In the genomic region with DNA sequence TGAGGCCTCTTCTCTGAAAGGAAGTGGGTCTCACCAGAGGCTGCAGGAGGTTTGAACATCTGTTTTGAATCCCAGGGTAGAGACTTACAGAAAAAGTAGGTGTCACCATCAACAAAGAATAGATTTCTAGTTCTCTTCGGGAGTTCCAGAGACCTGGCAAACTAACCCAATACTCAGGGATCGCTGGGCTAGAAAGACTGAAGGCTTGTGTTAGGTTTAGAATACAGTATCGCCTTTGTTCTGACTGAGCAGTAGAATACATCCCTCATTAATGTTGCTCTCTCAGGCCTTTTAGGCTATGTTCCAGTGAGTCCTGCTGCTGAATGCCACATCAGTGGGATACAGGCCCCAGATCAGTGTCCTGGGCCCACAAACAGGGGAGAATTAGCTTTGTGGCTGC, we compare ENCODE assay signal across 1 cellular context.
TF ChIP-seq lines count a peak whose summit lies in the region.

No MANE protein-coding gene starts in this region.

TF ChIP-seq in H1, 55 proteins besides CTCF, POLR2A, EP300 and RAD21 (continued from another document):
- TF ChIP-seq CBX8 (IDR thresholded peaks at IDR 0.05; ENCODE audit: borderline replicate concordance, low read depth, low read length) (no peak), TCF12 (IDR thresholded peaks at IDR 0.05; ENCODE audit: low read depth, low read length) (no peak), SP2 (IDR thresholded peaks at IDR 0.05; ENCODE audit: low read length) (no peak), JUND (IDR thresholded peaks at IDR 0.05; ENCODE audit: low read length) (no peak), RXRA (IDR thresholded peaks at IDR 0.05; ENCODE audit: insufficient read depth, low read depth, low read length) (no peak)
